In the genomic region with DNA sequence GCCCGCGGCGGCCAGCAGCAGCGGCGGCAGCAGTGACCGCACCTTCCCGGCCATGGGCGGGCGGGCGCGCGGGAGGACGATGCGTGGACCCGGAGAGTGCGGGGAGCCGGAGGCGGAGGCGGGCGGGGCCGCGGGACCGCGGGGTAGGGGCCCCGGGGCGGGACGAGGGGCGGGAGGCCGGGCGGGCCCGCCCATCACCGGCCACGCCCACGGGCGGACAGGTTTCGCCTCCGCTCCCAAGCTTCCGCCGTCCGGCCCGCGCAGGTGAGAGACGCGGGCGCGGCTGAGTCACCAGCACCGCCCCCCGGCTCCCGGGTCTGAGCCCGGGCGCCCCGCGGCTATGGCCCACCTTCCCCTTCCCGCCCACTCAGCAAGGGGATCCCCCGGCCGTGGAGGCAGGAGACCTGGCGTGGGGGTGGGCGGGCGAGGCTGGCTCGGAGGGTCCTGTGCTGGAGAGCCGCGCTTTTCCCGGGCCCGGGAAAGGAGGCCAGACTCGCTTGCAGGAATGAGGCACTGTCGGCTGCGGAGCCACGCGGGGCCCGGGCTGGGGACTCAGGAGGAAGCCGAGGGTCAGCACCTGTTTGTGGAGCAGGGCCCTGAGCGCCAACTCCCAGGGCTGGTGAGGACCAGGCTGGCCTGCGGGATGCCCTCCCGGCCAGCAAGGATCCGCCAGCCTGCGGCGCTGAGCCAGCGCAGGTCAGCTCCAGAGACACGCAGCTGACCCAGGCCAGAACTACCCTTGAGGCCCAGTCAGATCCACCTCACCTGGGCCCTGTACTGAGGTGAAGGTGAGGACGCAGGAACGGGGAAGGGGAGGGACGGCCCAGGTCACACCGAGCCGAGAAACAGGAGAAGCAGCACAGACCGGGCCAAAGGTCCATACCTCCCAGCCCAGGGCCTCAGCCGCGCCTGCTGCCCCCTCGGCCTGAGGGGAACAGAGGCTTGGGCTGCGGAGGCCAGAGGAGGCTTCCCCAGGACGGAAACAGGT, we compare ENCODE assay signal across 1 cellular context.
TF ChIP-seq lines count a peak whose summit lies in the region.

A gene (minus strand): TSS at position 118 of the 988 bp plus-strand sequence. CDS start 64 bp downstream, at position 54.

TF ChIP-seq in HepG2, 621 proteins besides CTCF, POLR2A, EP300 and RAD21 (continued from another document and continues in another):
- TF ChIP-seq, protein P1, sequence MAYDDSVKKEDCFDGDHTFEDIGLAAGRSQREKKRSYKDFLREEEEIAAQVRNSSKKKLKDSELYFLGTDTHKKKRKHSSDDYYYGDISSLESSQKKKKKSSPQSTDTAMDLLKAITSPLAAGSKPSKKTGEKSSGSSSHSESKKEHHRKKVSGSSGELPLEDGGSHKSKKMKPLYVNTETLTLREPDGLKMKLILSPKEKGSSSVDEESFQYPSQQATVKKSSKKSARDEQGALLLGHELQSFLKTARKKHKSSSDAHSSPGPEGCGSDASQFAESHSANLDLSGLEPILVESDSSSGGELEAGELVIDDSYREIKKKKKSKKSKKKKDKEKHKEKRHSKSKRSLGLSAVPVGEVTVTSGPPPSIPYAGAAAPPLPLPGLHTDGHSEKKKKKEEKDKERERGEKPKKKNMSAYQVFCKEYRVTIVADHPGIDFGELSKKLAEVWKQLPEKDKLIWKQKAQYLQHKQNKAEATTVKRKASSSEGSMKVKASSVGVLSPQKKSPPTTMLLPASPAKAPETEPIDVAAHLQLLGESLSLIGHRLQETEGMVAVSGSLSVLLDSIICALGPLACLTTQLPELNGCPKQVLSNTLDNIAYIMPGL (CRISPR knock-in tag; IDR thresholded peaks at IDR 0.05; ENCODE audit: borderline replicate concordance in 1 of 2, low read depth in 1 of 2) = peak; percentile 34 to 41; a peak in 3 of 4 replicates
- TF ChIP-seq, protein P2, sequence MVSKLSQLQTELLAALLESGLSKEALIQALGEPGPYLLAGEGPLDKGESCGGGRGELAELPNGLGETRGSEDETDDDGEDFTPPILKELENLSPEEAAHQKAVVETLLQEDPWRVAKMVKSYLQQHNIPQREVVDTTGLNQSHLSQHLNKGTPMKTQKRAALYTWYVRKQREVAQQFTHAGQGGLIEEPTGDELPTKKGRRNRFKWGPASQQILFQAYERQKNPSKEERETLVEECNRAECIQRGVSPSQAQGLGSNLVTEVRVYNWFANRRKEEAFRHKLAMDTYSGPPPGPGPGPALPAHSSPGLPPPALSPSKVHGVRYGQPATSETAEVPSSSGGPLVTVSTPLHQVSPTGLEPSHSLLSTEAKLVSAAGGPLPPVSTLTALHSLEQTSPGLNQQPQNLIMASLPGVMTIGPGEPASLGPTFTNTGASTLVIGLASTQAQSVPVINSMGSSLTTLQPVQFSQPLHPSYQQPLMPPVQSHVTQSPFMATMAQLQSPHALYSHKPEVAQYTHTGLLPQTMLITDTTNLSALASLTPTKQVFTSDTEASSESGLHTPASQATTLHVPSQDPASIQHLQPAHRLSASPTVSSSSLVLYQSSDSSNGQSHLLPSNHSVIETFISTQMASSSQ (IDR thresholded peaks at IDR 0.05; ENCODE audit: low read depth) = no peak
- TF ChIP-seq, protein P2 (CRISPR knock-in tag; IDR thresholded peaks at IDR 0.05; ENCODE audit: borderline replicate concordance) = no peak
- TF ChIP-seq RNF2 (conservative IDR thresholded peaks at IDR 0.05; ENCODE audit: low read depth) = no peak
- TF ChIP-seq, protein P3, sequence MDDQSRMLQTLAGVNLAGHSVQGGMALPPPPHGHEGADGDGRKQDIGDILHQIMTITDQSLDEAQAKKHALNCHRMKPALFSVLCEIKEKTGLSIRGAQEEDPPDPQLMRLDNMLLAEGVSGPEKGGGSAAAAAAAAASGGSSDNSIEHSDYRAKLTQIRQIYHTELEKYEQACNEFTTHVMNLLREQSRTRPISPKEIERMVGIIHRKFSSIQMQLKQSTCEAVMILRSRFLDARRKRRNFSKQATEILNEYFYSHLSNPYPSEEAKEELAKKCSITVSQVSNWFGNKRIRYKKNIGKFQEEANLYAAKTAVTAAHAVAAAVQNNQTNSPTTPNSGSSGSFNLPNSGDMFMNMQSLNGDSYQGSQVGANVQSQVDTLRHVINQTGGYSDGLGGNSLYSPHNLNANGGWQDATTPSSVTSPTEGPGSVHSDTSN (CRISPR knock-in tag; IDR thresholded peaks at IDR 0.05; ENCODE audit: borderline replicate concordance) = no peak
- TF ChIP-seq ZNF777 (CRISPR knock-in tag; IDR thresholded peaks at IDR 0.05) = no peak; the same call in 1 of the 2 replicates
- no peak for TF ChIP-seq MXD4 (CRISPR knock-in tag; IDR thresholded peaks at IDR 0.05)
- no peak for TF ChIP-seq ZNF567 (CRISPR knock-in tag; IDR thresholded peaks at IDR 0.05; ENCODE audit: borderline replicate concordance)
- peak; percentile 42 for TF ChIP-seq MEIS2 (CRISPR knock-in tag; IDR thresholded peaks at IDR 0.05)
- TF ChIP-seq, protein P4, sequence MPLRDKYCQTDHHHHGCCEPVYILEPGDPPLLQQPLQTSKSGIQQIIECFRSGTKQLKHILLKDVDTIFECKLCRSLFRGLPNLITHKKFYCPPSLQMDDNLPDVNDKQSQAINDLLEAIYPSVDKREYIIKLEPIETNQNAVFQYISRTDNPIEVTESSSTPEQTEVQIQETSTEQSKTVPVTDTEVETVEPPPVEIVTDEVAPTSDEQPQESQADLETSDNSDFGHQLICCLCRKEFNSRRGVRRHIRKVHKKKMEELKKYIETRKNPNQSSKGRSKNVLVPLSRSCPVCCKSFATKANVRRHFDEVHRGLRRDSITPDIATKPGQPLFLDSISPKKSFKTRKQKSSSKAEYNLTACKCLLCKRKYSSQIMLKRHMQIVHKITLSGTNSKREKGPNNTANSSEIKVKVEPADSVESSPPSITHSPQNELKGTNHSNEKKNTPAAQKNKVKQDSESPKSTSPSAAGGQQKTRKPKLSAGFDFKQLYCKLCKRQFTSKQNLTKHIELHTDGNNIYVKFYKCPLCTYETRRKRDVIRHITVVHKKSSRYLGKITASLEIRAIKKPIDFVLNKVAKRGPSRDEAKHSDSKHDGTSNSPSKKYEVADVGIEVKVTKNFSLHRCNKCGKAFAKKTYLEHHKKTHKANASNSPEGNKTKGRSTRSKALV (CRISPR knock-in tag; IDR thresholded peaks at IDR 0.05) = peak; percentile 28; the same call in 1 of the 2 replicates
- peak; percentile 72; the same call in 1 of the 2 replicates for TF ChIP-seq ARNT2 (CRISPR knock-in tag; IDR thresholded peaks at IDR 0.05; ENCODE audit: low read depth)
- TF ChIP-seq KLF13 (CRISPR knock-in tag; IDR thresholded peaks at IDR 0.05) = no peak
- TF ChIP-seq EHMT2 (IDR thresholded peaks at IDR 0.05; ENCODE audit: borderline replicate concordance, low read depth, low read length) = no peak
- no peak for TF ChIP-seq ZC3H13 (CRISPR knock-in tag; IDR thresholded peaks at IDR 0.05)
- no peak for TF ChIP-seq ZNF788 (CRISPR knock-in tag; IDR thresholded peaks at IDR 0.05; ENCODE audit: borderline replicate concordance)
- TF ChIP-seq, protein P5, sequence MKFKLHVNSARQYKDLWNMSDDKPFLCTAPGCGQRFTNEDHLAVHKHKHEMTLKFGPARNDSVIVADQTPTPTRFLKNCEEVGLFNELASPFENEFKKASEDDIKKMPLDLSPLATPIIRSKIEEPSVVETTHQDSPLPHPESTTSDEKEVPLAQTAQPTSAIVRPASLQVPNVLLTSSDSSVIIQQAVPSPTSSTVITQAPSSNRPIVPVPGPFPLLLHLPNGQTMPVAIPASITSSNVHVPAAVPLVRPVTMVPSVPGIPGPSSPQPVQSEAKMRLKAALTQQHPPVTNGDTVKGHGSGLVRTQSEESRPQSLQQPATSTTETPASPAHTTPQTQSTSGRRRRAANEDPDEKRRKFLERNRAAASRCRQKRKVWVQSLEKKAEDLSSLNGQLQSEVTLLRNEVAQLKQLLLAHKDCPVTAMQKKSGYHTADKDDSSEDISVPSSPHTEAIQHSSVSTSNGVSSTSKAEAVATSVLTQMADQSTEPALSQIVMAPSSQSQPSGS (CRISPR knock-in tag; IDR thresholded peaks at IDR 0.05) = peak; percentile 10; the same call in 1 of the 2 replicates
- no peak for TF ChIP-seq CBX1 (IDR thresholded peaks at IDR 0.05; ENCODE audit: low read depth)
- TF ChIP-seq, protein P6, sequence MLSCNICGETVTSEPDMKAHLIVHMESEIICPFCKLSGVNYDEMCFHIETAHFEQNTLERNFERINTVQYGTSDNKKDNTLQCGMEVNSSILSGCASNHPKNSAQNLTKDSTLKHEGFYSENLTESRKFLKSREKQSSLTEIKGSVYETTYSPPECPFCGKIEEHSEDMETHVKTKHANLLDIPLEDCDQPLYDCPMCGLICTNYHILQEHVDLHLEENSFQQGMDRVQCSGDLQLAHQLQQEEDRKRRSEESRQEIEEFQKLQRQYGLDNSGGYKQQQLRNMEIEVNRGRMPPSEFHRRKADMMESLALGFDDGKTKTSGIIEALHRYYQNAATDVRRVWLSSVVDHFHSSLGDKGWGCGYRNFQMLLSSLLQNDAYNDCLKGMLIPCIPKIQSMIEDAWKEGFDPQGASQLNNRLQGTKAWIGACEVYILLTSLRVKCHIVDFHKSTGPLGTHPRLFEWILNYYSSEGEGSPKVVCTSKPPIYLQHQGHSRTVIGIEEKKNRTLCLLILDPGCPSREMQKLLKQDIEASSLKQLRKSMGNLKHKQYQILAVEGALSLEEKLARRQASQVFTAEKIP (CRISPR knock-in tag; IDR thresholded peaks at IDR 0.05; ENCODE audit: borderline replicate concordance) = no peak
- TF ChIP-seq ZNF143 (CRISPR knock-in tag; IDR thresholded peaks at IDR 0.05) = no peak
- TF ChIP-seq PRMT3 (CRISPR knock-in tag; IDR thresholded peaks at IDR 0.05; ENCODE audit: borderline replicate concordance, low read depth) = no peak
- no peak for TF ChIP-seq ZNF256 (CRISPR knock-in tag; conservative IDR thresholded peaks at IDR 0.05)
- no peak for TF ChIP-seq ZNF720 (CRISPR knock-in tag; IDR thresholded peaks at IDR 0.05)
- no peak for TF ChIP-seq BHLHE40 (IDR thresholded peaks at IDR 0.05; ENCODE audit: low read length)
- no peak for TF ChIP-seq ZNF598 (CRISPR knock-in tag; IDR thresholded peaks at IDR 0.05; ENCODE audit: borderline replicate concordance)
- peak; percentile 17; the same call in 1 of the 2 replicates for TF ChIP-seq ZNF343 (CRISPR knock-in tag; IDR thresholded peaks at IDR 0.05)
- TF ChIP-seq, protein P7, sequence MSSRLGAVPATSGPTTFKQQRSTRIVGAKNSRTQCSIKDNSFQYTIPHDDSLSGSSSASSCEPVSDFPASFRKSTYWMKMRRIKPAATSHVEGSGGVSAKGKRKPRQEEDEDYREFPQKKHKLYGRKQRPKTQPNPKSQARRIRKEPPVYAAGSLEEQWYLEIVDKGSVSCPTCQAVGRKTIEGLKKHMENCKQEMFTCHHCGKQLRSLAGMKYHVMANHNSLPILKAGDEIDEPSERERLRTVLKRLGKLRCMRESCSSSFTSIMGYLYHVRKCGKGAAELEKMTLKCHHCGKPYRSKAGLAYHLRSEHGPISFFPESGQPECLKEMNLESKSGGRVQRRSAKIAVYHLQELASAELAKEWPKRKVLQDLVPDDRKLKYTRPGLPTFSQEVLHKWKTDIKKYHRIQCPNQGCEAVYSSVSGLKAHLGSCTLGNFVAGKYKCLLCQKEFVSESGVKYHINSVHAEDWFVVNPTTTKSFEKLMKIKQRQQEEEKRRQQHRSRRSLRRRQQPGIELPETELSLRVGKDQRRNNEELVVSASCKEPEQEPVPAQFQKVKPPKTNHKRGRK (CRISPR knock-in tag; IDR thresholded peaks at IDR 0.05) = no peak
- TF ChIP-seq FOXA1 (IDR thresholded peaks at IDR 0.05) = no peak
- no peak for TF ChIP-seq FOXA1 (CRISPR knock-in tag; IDR thresholded peaks at IDR 0.05)
- TF ChIP-seq, protein P8, sequence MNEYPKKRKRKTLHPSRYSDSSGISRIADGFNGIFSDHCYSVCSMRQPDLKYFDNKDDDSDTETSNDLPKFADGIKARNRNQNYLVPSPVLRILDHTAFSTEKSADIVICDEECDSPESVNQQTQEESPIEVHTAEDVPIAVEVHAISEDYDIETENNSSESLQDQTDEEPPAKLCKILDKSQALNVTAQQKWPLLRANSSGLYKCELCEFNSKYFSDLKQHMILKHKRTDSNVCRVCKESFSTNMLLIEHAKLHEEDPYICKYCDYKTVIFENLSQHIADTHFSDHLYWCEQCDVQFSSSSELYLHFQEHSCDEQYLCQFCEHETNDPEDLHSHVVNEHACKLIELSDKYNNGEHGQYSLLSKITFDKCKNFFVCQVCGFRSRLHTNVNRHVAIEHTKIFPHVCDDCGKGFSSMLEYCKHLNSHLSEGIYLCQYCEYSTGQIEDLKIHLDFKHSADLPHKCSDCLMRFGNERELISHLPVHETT (CRISPR knock-in tag; conservative IDR thresholded peaks at IDR 0.05) = no peak; the same call in 1 of the 2 replicates
- peak; percentile 59; the same call in 1 of the 2 replicates for TF ChIP-seq ETV5 (CRISPR knock-in tag; IDR thresholded peaks at IDR 0.05; ENCODE audit: borderline replicate concordance)
- TF ChIP-seq ZNF432 (CRISPR knock-in tag; IDR thresholded peaks at IDR 0.05; ENCODE audit: borderline replicate concordance) = 0 out of 2 replicates have a peak, but pooled peaks have one; percentile 66
- no peak for TF ChIP-seq ZNF629 (CRISPR knock-in tag; conservative IDR thresholded peaks at IDR 0.05)
- TF ChIP-seq, protein P9, sequence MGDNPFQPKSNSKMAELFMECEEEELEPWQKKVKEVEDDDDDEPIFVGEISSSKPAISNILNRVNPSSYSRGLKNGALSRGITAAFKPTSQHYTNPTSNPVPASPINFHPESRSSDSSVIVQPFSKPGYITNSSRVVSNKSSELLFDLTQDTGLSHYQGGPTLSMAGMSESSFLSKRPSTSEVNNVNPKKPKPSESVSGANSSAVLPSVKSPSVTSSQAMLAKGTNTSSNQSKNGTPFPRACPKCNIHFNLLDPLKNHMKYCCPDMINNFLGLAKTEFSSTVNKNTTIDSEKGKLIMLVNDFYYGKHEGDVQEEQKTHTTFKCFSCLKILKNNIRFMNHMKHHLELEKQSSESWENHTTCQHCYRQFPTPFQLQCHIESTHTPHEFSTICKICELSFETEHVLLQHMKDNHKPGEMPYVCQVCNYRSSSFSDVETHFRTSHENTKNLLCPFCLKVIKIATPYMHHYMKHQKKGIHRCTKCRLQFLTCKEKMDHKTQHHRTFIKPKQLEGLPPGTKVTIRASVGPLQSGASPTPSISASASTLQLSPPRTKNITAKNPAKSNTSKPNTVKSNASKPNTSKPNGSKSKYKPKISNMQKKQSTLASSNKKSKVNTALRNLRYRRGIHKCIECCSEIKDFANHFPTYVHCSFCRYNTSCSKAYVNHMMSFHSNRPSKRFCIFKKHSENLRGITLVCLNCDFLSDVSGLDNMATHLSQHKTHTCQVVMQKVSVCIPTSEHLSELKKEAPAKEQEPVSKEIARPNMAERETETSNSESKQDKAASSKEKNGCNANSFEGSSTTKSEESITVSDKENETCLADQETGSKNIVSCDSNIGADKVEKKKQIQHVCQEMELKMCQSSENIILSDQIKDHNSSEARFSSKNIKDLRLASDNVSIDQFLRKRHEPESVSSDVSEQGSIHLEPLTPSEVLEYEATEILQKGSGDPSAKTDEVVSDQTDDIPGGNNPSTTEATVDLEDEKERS (CRISPR knock-in tag; IDR thresholded peaks at IDR 0.05) = no peak
- TF ChIP-seq ZNF430 (CRISPR knock-in tag; IDR thresholded peaks at IDR 0.05) = peak; percentile 86
